Comparison of ENCODE assay signal across 1 cellular context in genomic region chr12:128619263-128619662, GRCh38.
TF ChIP-seq lines count a peak whose summit lies in the region.

No MANE protein-coding gene starts in this region.

TF ChIP-seq in IMR-90, 13 proteins besides CTCF, POLR2A, EP300 and RAD21 (continued from another document):
- no peak for TF ChIP-seq SMC3 (IDR thresholded peaks at IDR 0.05; ENCODE audit: low read depth, low read length)
- TF ChIP-seq MAFK (IDR thresholded peaks at IDR 0.05; ENCODE audit: low read depth, low read length): no peak
- no peak for TF ChIP-seq RCOR1 (IDR thresholded peaks at IDR 0.05; ENCODE audit: insufficient replicate concordance, low read length)
- no peak for TF ChIP-seq RFX5 (IDR thresholded peaks at IDR 0.05; ENCODE audit: low read depth, low read length)
- TF ChIP-seq, protein P1, sequence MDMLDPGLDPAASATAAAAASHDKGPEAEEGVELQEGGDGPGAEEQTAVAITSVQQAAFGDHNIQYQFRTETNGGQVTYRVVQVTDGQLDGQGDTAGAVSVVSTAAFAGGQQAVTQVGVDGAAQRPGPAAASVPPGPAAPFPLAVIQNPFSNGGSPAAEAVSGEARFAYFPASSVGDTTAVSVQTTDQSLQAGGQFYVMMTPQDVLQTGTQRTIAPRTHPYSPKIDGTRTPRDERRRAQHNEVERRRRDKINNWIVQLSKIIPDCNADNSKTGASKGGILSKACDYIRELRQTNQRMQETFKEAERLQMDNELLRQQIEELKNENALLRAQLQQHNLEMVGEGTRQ (IDR thresholded peaks at IDR 0.05; ENCODE audit: low read depth, low read length): no peak
- no peak for TF ChIP-seq CHD1 (IDR thresholded peaks at IDR 0.05; ENCODE audit: low read depth, low read length)
- no peak for TF ChIP-seq NFE2L2 (IDR thresholded peaks at IDR 0.05; ENCODE audit: low read depth, low read length)
- TF ChIP-seq CEBPB (IDR thresholded peaks at IDR 0.05; ENCODE audit: low read depth, low read length): no peak
- TF ChIP-seq MXI1 (IDR thresholded peaks at IDR 0.05; ENCODE audit: borderline replicate concordance, low read depth, low read length): no peak
- TF ChIP-seq FOS (IDR thresholded peaks at IDR 0.05; ENCODE audit: low read depth, low read length): no peak
- TF ChIP-seq ELK1 (IDR thresholded peaks at IDR 0.05; ENCODE audit: borderline replicate concordance, low read depth, low read length): no peak
- TF ChIP-seq BHLHE40 (IDR thresholded peaks at IDR 0.05; ENCODE audit: low read depth, low read length): no peak
